Comparison of ENCODE assay signal across 1 cellular context in the genomic region with DNA sequence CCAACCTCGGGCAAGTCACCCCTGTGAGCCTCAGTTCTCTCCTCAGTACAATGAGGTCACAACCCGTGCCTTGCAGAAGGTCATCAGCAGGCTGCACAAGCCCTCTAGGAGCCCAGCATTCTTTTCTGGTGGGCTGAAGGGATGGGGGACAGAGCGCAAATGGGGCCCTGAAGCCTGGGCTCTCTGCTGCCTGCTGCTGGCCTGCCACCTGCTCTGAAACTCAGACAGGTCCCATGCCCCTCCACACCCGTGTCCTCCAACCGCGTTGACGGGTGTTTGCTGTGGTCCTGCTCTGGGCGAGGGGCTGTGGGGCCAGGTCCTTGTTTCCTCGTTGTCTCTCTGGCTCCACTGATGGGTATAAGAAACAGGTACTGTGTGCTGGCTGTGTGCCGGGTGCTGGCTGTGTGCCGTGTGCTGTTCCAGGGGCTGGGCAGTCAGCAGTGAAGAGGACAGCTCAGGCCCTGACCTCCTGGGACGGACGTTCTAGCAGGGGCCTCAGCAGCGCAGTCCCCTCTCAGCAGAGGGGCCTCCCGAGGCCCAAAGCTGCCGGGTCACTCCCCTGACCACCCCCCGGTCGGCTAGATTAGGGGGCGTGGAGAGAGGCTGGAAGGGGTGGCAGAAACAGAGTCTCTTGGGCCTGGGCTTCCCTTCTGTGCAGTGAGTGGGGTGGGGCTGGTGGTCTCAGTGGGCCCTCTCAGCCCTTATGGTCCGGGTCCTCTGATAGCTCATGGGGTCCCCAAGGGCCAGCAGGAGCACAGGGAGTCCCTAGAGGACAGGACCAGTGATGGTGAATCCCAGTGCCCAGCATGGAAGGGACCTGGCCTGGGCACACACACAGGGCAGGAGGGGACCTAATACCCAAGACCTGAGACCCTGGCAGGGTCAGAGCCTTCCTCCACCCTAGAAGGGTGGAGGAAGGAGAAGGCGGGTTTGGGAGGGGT.
TF ChIP-seq lines count a peak whose summit lies in the region.

No MANE protein-coding gene starts in this region.

TF ChIP-seq in HepG2, 621 proteins besides CTCF, POLR2A, EP300 and RAD21 (continued from another document):
- TF ChIP-seq, protein P1, sequence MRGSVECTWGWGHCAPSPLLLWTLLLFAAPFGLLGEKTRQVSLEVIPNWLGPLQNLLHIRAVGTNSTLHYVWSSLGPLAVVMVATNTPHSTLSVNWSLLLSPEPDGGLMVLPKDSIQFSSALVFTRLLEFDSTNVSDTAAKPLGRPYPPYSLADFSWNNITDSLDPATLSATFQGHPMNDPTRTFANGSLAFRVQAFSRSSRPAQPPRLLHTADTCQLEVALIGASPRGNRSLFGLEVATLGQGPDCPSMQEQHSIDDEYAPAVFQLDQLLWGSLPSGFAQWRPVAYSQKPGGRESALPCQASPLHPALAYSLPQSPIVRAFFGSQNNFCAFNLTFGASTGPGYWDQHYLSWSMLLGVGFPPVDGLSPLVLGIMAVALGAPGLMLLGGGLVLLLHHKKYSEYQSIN (CRISPR knock-in tag; IDR thresholded peaks at IDR 0.05; ENCODE audit: borderline replicate concordance), result no peak
- TF ChIP-seq, protein P2, sequence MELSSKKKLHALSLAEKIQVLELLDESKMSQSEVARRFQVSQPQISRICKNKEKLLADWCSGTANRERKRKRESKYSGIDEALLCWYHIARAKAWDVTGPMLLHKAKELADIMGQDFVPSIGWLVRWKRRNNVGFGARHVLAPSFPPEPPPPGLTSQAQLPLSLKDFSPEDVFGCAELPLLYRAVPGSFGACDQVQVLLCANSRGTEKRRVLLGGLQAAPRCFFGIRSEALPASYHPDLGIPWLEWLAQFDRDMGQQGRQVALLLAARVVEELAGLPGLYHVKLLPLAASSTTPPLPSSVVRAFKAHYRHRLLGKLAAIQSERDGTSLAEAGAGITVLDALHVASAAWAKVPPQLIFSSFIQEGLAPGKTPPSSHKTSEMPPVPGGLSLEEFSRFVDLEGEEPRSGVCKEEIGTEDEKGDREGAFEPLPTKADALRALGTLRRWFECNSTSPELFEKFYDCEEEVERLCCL (CRISPR knock-in tag; IDR thresholded peaks at IDR 0.05; ENCODE audit: borderline replicate concordance), result no peak
- TF ChIP-seq ZNF766 (CRISPR knock-in tag; IDR thresholded peaks at IDR 0.05; ENCODE audit: borderline replicate concordance), result no peak
- no peak for TF ChIP-seq NFKBIZ (CRISPR knock-in tag; IDR thresholded peaks at IDR 0.05)
- no peak for TF ChIP-seq KLF12 (CRISPR knock-in tag; IDR thresholded peaks at IDR 0.05; ENCODE audit: borderline replicate concordance)
- TF ChIP-seq ZNF30 (CRISPR knock-in tag; IDR thresholded peaks at IDR 0.05), result no peak
- no peak for TF ChIP-seq ZNF549 (CRISPR knock-in tag; IDR thresholded peaks at IDR 0.05)
- TF ChIP-seq ZNF124 (CRISPR knock-in tag; IDR thresholded peaks at IDR 0.05), result no peak
- no peak for TF ChIP-seq HMGA1 (CRISPR knock-in tag; conservative IDR thresholded peaks at IDR 0.05)
- no peak for TF ChIP-seq CC2D1A (CRISPR knock-in tag; IDR thresholded peaks at IDR 0.05)
- no peak for TF ChIP-seq ZNF788 (CRISPR knock-in tag; IDR thresholded peaks at IDR 0.05; ENCODE audit: borderline replicate concordance)
- no peak for TF ChIP-seq FOXC1 (CRISPR knock-in tag; IDR thresholded peaks at IDR 0.05; ENCODE audit: borderline replicate concordance)
- TF ChIP-seq ZNF12 (CRISPR knock-in tag; IDR thresholded peaks at IDR 0.05), result no peak
- TF ChIP-seq MAFF (IDR thresholded peaks at IDR 0.05; ENCODE audit: low read depth, low read length), result no peak
- TF ChIP-seq NFYC (CRISPR knock-in tag; IDR thresholded peaks at IDR 0.05), result no peak
- TF ChIP-seq, protein P3, sequence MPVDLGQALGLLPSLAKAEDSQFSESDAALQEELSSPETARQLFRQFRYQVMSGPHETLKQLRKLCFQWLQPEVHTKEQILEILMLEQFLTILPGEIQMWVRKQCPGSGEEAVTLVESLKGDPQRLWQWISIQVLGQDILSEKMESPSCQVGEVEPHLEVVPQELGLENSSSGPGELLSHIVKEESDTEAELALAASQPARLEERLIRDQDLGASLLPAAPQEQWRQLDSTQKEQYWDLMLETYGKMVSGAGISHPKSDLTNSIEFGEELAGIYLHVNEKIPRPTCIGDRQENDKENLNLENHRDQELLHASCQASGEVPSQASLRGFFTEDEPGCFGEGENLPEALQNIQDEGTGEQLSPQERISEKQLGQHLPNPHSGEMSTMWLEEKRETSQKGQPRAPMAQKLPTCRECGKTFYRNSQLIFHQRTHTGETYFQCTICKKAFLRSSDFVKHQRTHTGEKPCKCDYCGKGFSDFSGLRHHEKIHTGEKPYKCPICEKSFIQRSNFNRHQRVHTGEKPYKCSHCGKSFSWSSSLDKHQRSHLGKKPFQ (CRISPR knock-in tag; IDR thresholded peaks at IDR 0.05; ENCODE audit: insufficient replicate concordance), result no peak
- no peak for TF ChIP-seq CBFB (CRISPR knock-in tag; IDR thresholded peaks at IDR 0.05)
- no peak for TF ChIP-seq FOXA3 (CRISPR knock-in tag; IDR thresholded peaks at IDR 0.05)
